ENCODE assay signal across 24 cellular contexts in genomic region chr13:40063743-40064142, GRCh38.
DNase-seq lines count a peak whose midpoint lies in the region; ATAC-seq, FAIRE-seq and TF ChIP-seq lines count a peak whose summit lies in the region.
"Had no signal": no experiment of that assay in that cellular context is flagged by ENCODE, and none has a peak within 500 bp of the region (broad histone marks: within the 10 kb centered on the region; RNA-seq: fewer than 3 reads in every experiment).

No MANE protein-coding gene starts in this region.

- H3K4me1 Mint-ChIP-seq in stimulated activated naive CD8-positive, alpha-beta T cell treated with anti-CD3 and anti-CD28 coated beads, Interleukin-15, Interleukin-2, amounts not matched to agents 100 ng/mL and 50 ng/mL, for 24 hours (ENCODE audit: low read depth), result peaks cover 41% of the 10 kb centered on the region
- peaks cover 44% of the 10 kb centered on the region for H3K4me1 Mint-ChIP-seq in astrocyte (ENCODE audit: low read depth, unreplicated experiment)

- no peaks in the 10 kb centered on the region for H3K79me2 ChIP-seq in astrocyte (ENCODE audit: insufficient read depth, low read length)
- H3K79me2 ChIP-seq in mesendoderm (ENCODE audit: control insufficient read depth, insufficient read depth, low read length), result no peaks in the 10 kb centered on the region

- H2AFZ ChIP-seq in astrocyte (ENCODE audit: low read depth, low read length), result no peak overlapping the region
- H2AFZ ChIP-seq: GM23338 had no signal

- H2BK15ac ChIP-seq in mesendoderm (replicated peaks; ENCODE audit: low read depth), result no peak overlapping the region

- H3K36me3 ChIP-seq in astrocyte (ENCODE audit: insufficient read depth, low read length), result no peaks in the 10 kb centered on the region
- H3K36me3 ChIP-seq in mesendoderm (ENCODE audit: control insufficient read depth, insufficient read depth, low read length), result no peaks in the 10 kb centered on the region
- H3K36me3 ChIP-seq: gastrocnemius medialis, left ventricle myocardium inferior, vagina had no signal

- H3K4me2 ChIP-seq in astrocyte (ENCODE audit: low read length) (no peak overlapping the region), mesendoderm (ENCODE audit: low read length) (no peak overlapping the region)
- H3K4me2 ChIP-seq: GM23338 had no signal

- no peak overlapping the region for H3K18ac ChIP-seq in mesendoderm (ENCODE audit: low read length)

- no peak overlapping the region for H4K8ac ChIP-seq in mesendoderm (ENCODE audit: low read depth, low read length)

- H3K27ac ChIP-seq in astrocyte (ENCODE audit: low read depth, low read length) (no peak overlapping the region), mesendoderm (ENCODE audit: low read depth, low read length) (no peak overlapping the region)
- H3K27ac ChIP-seq: gastrocnemius medialis, left ventricle myocardium inferior, psoas muscle, SK-N-MC had no signal

- no peak overlapping the region for H3K56ac ChIP-seq in mesendoderm (ENCODE audit: low read length)

- no peak for FAIRE-seq in astrocyte (lab: Jason Lieb, UNC)
- FAIRE-seq: endometrium had no signal

- TF ChIP-seq CTCF in astrocyte (IDR thresholded peaks at IDR 0.05; ENCODE audit: insufficient read depth, low read depth, low read length), result no peak

- no peak overlapping the region for H3K4me3 Mint-ChIP-seq in stimulated activated naive CD8-positive, alpha-beta T cell treated with anti-CD3 and anti-CD28 coated beads, Interleukin-15, Interleukin-2, amounts not matched to agents 100 ng/mL and 50 ng/mL, for 24 hours
- H3K4me3 Mint-ChIP-seq in astrocyte (ENCODE audit: unreplicated experiment), result no peak overlapping the region
- H3K4me3 Mint-ChIP-seq: activated CD4-positive, alpha-beta T cell treated with anti-CD3 and anti-CD28 coated beads, Interleukin-2, amount 10 ng/mL, durations not matched to agents 7 days and 5 days; activated naive CD8-positive, alpha-beta T cell; CD8-positive, alpha-beta memory T cell; GM23338; naive B cell had no signal

- ATAC-seq in stimulated activated naive CD8-positive, alpha-beta T cell treated with anti-CD3 and anti-CD28 coated beads, Interleukin-15, Interleukin-2, amounts not matched to agents 100 U/mL and 50 U/mL, for 24 hours, result no peak
- ATAC-seq in HG03025 (IDR thresholded peaks at IDR 0.05; ENCODE audit: low FRiP score, unreplicated experiment) (no peak), GM18907 (IDR thresholded peaks at IDR 0.05; ENCODE audit: unreplicated experiment) (no peak)
- ATAC-seq: gastrocnemius medialis, GM23338, psoas muscle had no signal

- H3K36me3 Mint-ChIP-seq in stimulated activated naive CD8-positive, alpha-beta T cell treated with anti-CD3 and anti-CD28 coated beads, Interleukin-15, Interleukin-2, amounts not matched to agents 100 ng/mL and 50 ng/mL, for 24 hours (ENCODE audit: low read depth), result no peaks in the 10 kb centered on the region
- H3K36me3 Mint-ChIP-seq in astrocyte (ENCODE audit: low read depth, unreplicated experiment), result peaks cover 2% of the 10 kb centered on the region
- H3K36me3 Mint-ChIP-seq: activated naive CD8-positive, alpha-beta T cell; CD8-positive, alpha-beta memory T cell; naive B cell had no signal

- WGBS in mesendoderm (ENCODE audit: extremely low coverage, insufficient coverage, low lambda C conversion rate), result no CpG with 5 or more reads among the region's 1 CpG

- H4K5ac ChIP-seq in mesendoderm (ENCODE audit: low read length), result no peak overlapping the region

- no peaks in the 10 kb centered on the region for H3K27me3 Mint-ChIP-seq in stimulated activated naive CD8-positive, alpha-beta T cell treated with anti-CD3 and anti-CD28 coated beads, Interleukin-15, Interleukin-2, amounts not matched to agents 100 ng/mL and 50 ng/mL, for 24 hours
- no peaks in the 10 kb centered on the region for H3K27me3 Mint-ChIP-seq in astrocyte (ENCODE audit: low read depth, unreplicated experiment)
- H3K27me3 Mint-ChIP-seq: activated CD4-positive, alpha-beta T cell treated with anti-CD3 and anti-CD28 coated beads, Interleukin-2, amount 10 ng/mL, durations not matched to agents 7 days and 5 days; activated naive CD8-positive, alpha-beta T cell; naive B cell had no signal

- intact Hi-C loops in posterior vena cava (cut with DNase I), result loop anchor here in 1 of 2 donors (10.0 kb wide), 1 partner anchor 601 kb away; the partner anchor contains the start of gene FOXO1

- no peaks in the 10 kb centered on the region for H3K79me1 ChIP-seq in mesendoderm (ENCODE audit: low read length)

- no peak overlapping the region for H2BK5ac ChIP-seq in mesendoderm (ENCODE audit: low read length)

- peak overlapping the region; percentile 72 for H3K27ac Mint-ChIP-seq in stimulated activated naive CD8-positive, alpha-beta T cell treated with anti-CD3 and anti-CD28 coated beads, Interleukin-15, Interleukin-2, amounts not matched to agents 100 ng/mL and 50 ng/mL, for 24 hours
- peak overlapping the region; percentile 75 for H3K27ac Mint-ChIP-seq in astrocyte (ENCODE audit: unreplicated experiment)
- H3K27ac Mint-ChIP-seq: activated CD4-positive, alpha-beta T cell treated with anti-CD3 and anti-CD28 coated beads, Interleukin-2, amount 10 ng/mL, durations not matched to agents 7 days and 5 days; activated naive CD8-positive, alpha-beta T cell; GM23338 had no signal

- no peak for DNase-seq in stimulated activated naive CD8-positive, alpha-beta T cell treated with anti-CD3 and anti-CD28 coated beads, Interleukin-15, Interleukin-2, amounts not matched to agents 100 U/mL and 50 U/mL, for 24 hours
- no peak for DNase-seq in astrocyte (ENCODE audit: low read depth)
- peak; percentile 18 for DNase-seq in mesendoderm
- no peak for DNase-seq in posterior vena cava (ENCODE audit: low spot score)
- no peak for DNase-seq in RKO (ENCODE audit: low spot score)
- DNase-seq: activated CD4-positive, alpha-beta T cell treated with anti-CD3 and anti-CD28 coated beads, Interleukin-2, amount 10 ng/mL, durations not matched to agents 7 days and 5 days; activated T-cell treated with anti-CD3 and anti-CD28 coated beads, Interleukin-2, amount 50 U/mL, for 1 hour; CD8-positive, alpha-beta memory T cell; cerebellar nuclear complex; gastrocnemius medialis; KBM-7; naive B cell; NCI-H1092; NCI-H2227 treated with DMSO at 0.1 percent for 48 hours; psoas muscle had no signal

- H3K4ac ChIP-seq in mesendoderm (ENCODE audit: low read depth, low read length), result no peak overlapping the region

- H3K9ac ChIP-seq in astrocyte (ENCODE audit: low read length), result no peak overlapping the region
- H3K9ac ChIP-seq in mesendoderm (ENCODE audit: low read length), result no peak overlapping the region

- H2BK120ac ChIP-seq in mesendoderm (ENCODE audit: low read depth, low read length), result no peak overlapping the region

- H4K20me1 ChIP-seq in astrocyte (ENCODE audit: insufficient read depth, low read length), result no peaks in the 10 kb centered on the region

- H3K4me3 ChIP-seq in astrocyte (ENCODE audit: insufficient read depth, low read depth, low read length) (no peak overlapping the region), mesendoderm (ENCODE audit: low read length) (no peak overlapping the region)
- H3K4me3 ChIP-seq: gastrocnemius medialis, GM23338, left ventricle myocardium inferior, psoas muscle, vagina had no signal

- no peak overlapping the region for H3K23ac ChIP-seq in mesendoderm (ENCODE audit: low read length)

- H2AK5ac ChIP-seq in mesendoderm (ENCODE audit: low read length), result no peak overlapping the region

- no peaks in the 10 kb centered on the region for H3K9me3 Mint-ChIP-seq in stimulated activated naive CD8-positive, alpha-beta T cell treated with anti-CD3 and anti-CD28 coated beads, Interleukin-15, Interleukin-2, amounts not matched to agents 100 ng/mL and 50 ng/mL, for 24 hours
- no peaks in the 10 kb centered on the region for H3K9me3 Mint-ChIP-seq in astrocyte (ENCODE audit: unreplicated experiment)
- H3K9me3 Mint-ChIP-seq: activated CD4-positive, alpha-beta T cell treated with anti-CD3 and anti-CD28 coated beads, Interleukin-2, amount 10 ng/mL, durations not matched to agents 7 days and 5 days; CD8-positive, alpha-beta memory T cell; GM23338; naive B cell had no signal

- no peaks in the 10 kb centered on the region for H3K9me3 ChIP-seq in astrocyte (ENCODE audit: insufficient read depth, low read depth, low read length)
- H3K9me3 ChIP-seq: gastrocnemius medialis, left ventricle myocardium inferior, psoas muscle, vagina had no signal

- H3K27me3 ChIP-seq in astrocyte (ENCODE audit: insufficient read depth, low read length) (no peaks in the 10 kb centered on the region), mesendoderm (ENCODE audit: insufficient read depth, low read length, poor library complexity) (no peaks in the 10 kb centered on the region)
- H3K27me3 ChIP-seq: gastrocnemius medialis, vagina had no signal

- peaks cover 26% of the 10 kb centered on the region for H3K4me1 ChIP-seq in astrocyte (ENCODE audit: insufficient read depth, low read length)
- H3K4me1 ChIP-seq in mesendoderm (ENCODE audit: control insufficient read depth, low read depth, low read length), result no peaks in the 10 kb centered on the region
- H3K4me1 ChIP-seq: gastrocnemius medialis, psoas muscle had no signal
